Comparison of ENCODE assay signal across 11 cellular contexts in the genomic region with DNA sequence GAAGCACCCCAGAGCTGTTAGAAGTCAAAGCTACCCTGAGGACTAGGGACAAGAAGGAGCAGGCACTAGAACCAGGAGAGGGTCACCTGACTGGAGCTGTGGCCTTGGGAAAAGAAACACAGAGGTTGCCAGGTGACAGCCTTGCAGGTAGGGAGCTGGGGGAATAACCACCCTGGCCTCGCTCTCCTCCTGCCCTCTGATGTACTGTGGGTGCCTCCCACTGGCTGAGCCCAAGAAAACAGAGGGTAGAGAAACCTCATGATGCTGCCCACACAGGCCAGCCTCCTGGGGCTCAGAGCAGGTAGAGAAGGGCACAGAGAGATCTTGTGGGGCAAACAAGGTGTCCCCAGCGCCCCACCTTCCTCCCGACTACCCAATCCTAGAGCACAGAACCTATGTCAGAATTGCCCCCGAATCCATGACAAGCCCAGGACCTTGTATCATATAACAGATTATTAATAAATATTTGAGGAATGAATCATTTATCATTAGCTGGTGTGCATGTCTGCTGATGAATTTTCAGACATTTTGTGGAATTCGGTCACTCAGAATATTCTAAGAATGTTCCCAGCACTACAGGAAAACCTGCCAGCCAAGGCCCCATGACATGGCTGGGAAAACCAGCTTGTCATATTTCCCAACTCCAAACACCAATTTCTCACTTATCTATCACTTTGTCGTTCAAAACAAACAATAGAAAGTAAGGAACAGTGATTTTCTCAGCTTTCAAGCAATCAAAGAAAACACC. TPM values are rescaled to one million over a fixed set of nuclear protein-coding genes. Genes with fewer than 3 reads are reported as not detected.
A peak's percentile ranks its signal among the peaks of the same experiment; 100 is the strongest.
DNase-seq lines count a peak whose midpoint lies in the region; ATAC-seq and TF ChIP-seq lines count a peak whose summit lies in the region.
"Had no signal": no experiment of that assay in that cellular context is flagged by ENCODE, and none has a peak within 500 bp of the region (broad histone marks: within the 10 kb centered on the region; RNA-seq: fewer than 3 reads in every experiment).

No MANE protein-coding gene starts in this region.

- H3K9ac ChIP-seq in Karpas-422 (ENCODE audit: low read length): no peak overlapping the region
- H3K9ac ChIP-seq: BLaER1 treated with 17β-estradiol and CSF1 and Interleukin-3, amounts not matched to agents 10 nM and 100 nM had no signal

- H3K4me3 Mint-ChIP-seq in type B pancreatic cell: no peak overlapping the region
- H3K4me3 Mint-ChIP-seq: activated CD8-positive, alpha-beta memory T cell treated with anti-CD3 and anti-CD28 coated beads, Interleukin-2, amount 10 ng/mL, durations not matched to agents 7 days and 5 days had no signal

- H3K9me3 ChIP-seq in heart right ventricle (no peaks in the 10 kb centered on the region), Karpas-422 (ENCODE audit: low read length) (no peaks in the 10 kb centered on the region)
- H3K9me3 ChIP-seq: BLaER1 treated with 17β-estradiol and CSF1 and Interleukin-3, amounts not matched to agents 10 nM and 100 nM had no signal

- H3K36me3 Mint-ChIP-seq in type B pancreatic cell: no peaks in the 10 kb centered on the region
- H3K36me3 Mint-ChIP-seq: activated CD8-positive, alpha-beta memory T cell treated with anti-CD3 and anti-CD28 coated beads, Interleukin-2, amount 10 ng/mL, durations not matched to agents 7 days and 5 days had no signal

- peak; percentile 34 for ATAC-seq in Right ventricle myocardium superior (ENCODE audit: poor library complexity)
- ATAC-seq in heart right ventricle: no peak
- peak; percentile 53 for ATAC-seq in foreskin keratinocyte
- no peak for ATAC-seq in GM18519 (IDR thresholded peaks at IDR 0.05; ENCODE audit: low FRiP score, unreplicated experiment)
- ATAC-seq: activated CD8-positive, alpha-beta memory T cell treated with anti-CD3 and anti-CD28 coated beads, Interleukin-2, amount 10 ng/mL, durations not matched to agents 7 days and 5 days had no signal

- H3K9me2 ChIP-seq in Karpas-422 (replicated peaks; ENCODE audit: insufficient read depth, low read length): no peaks in the 10 kb centered on the region

- 62 to 68% methylated on average over 6 of the region's 6 CpGs for WGBS in heart right ventricle, 2 donors

- peaks cover 24% of the 10 kb centered on the region for H3K4me1 Mint-ChIP-seq in type B pancreatic cell (ENCODE audit: unreplicated experiment)
- H3K4me1 Mint-ChIP-seq: activated CD8-positive, alpha-beta memory T cell treated with anti-CD3 and anti-CD28 coated beads, Interleukin-2, amount 10 ng/mL, durations not matched to agents 7 days and 5 days had no signal

- no peaks in the 10 kb centered on the region for H3K79me2 ChIP-seq in Karpas-422 (ENCODE audit: low read length)

- TF ChIP-seq CTCF in heart right ventricle (IDR thresholded peaks at IDR 0.05) (no peak), foreskin keratinocyte (conservative IDR thresholded peaks at IDR 0.05) (peak; percentile 45), type B pancreatic cell (conservative IDR thresholded peaks at IDR 0.05) (no peak)

- H3K9me3 Mint-ChIP-seq in type B pancreatic cell: no peaks in the 10 kb centered on the region

- no peak for DNase-seq in Right ventricle myocardium superior
- no peak for DNase-seq in heart right ventricle
- peak; percentile 55 for DNase-seq in NCI-H774 (lab: John Stamatoyannopoulos, UW)
- DNase-seq in foreskin keratinocyte: peak; percentile 49 to 69
- no peak for DNase-seq in type B pancreatic cell (ENCODE audit: extremely low spot score, unreplicated experiment)
- no peak for DNase-seq in Karpas-422
- no peak for DNase-seq in activated CD4-positive, alpha-beta T cell treated with anti-CD3 and anti-CD28 coated beads, Interleukin-2, amount 50 U/mL, for 1 hour
- DNase-seq: activated CD8-positive, alpha-beta memory T cell treated with anti-CD3 and anti-CD28 coated beads, Interleukin-2, amount 10 ng/mL, durations not matched to agents 7 days and 5 days had no signal

- H3K36me3 ChIP-seq in heart right ventricle: no peaks in the 10 kb centered on the region
- H3K36me3 ChIP-seq in Karpas-422 (ENCODE audit: insufficient read depth, low read length): no peaks in the 10 kb centered on the region
- H3K36me3 ChIP-seq: BLaER1 treated with 17β-estradiol and CSF1 and Interleukin-3, amounts not matched to agents 10 nM and 100 nM had no signal

- H3K4me1 ChIP-seq in heart right ventricle (no peaks in the 10 kb centered on the region), foreskin keratinocyte (peaks cover 4% of the 10 kb centered on the region), Karpas-422 (ENCODE audit: low read length) (peaks cover 5% of the 10 kb centered on the region)

- intact Hi-C loops in Right ventricle myocardium superior (cut with DNase I): no loop called here
- intact Hi-C loops in heart right ventricle (cut with DNase I): loop anchor here in 2 of 10 donors (5.0 kb wide), 1 partner anchor 92 kb away; no protein-coding TSS in a partner anchor

- H3K27me3 Mint-ChIP-seq in type B pancreatic cell: no peaks in the 10 kb centered on the region

- H3K27ac ChIP-seq in heart right ventricle (no peak overlapping the region), foreskin keratinocyte (no peak overlapping the region), Karpas-422 (ENCODE audit: low read length) (no peak overlapping the region)
- H3K27ac ChIP-seq: BLaER1 treated with 17β-estradiol and CSF1 and Interleukin-3, amounts not matched to agents 10 nM and 100 nM; SK-N-MC had no signal

- H3K27ac Mint-ChIP-seq in type B pancreatic cell: peak overlapping the region; percentile 76
- H3K27ac Mint-ChIP-seq: activated CD8-positive, alpha-beta memory T cell treated with anti-CD3 and anti-CD28 coated beads, Interleukin-2, amount 10 ng/mL, durations not matched to agents 7 days and 5 days had no signal

- no peak overlapping the region for H3K4me3 ChIP-seq in heart right ventricle
- no peak overlapping the region for H3K4me3 ChIP-seq in Karpas-422 (ENCODE audit: low read length)
- H3K4me3 ChIP-seq: BLaER1 treated with 17β-estradiol and CSF1 and Interleukin-3, amounts not matched to agents 10 nM and 100 nM; SK-N-MC had no signal

- H3K27me3 ChIP-seq in heart right ventricle (no peaks in the 10 kb centered on the region), foreskin keratinocyte (no peaks in the 10 kb centered on the region), Karpas-422 (ENCODE audit: low read length) (no peaks in the 10 kb centered on the region)
- H3K27me3 ChIP-seq: BLaER1 treated with 17β-estradiol and CSF1 and Interleukin-3, amounts not matched to agents 10 nM and 100 nM had no signal

- H4K20me1 ChIP-seq in Karpas-422 (ENCODE audit: insufficient read depth, low read depth, low read length): no peaks in the 10 kb centered on the region
- H4K20me1 ChIP-seq: BLaER1 treated with 17β-estradiol and CSF1 and Interleukin-3, amounts not matched to agents 10 nM and 100 nM had no signal

- H3K4me2 ChIP-seq in Karpas-422 (ENCODE audit: low read depth, low read length, poor library complexity, severe bottlenecking): no peak overlapping the region
- H3K4me2 ChIP-seq: BLaER1 treated with 17β-estradiol and CSF1 and Interleukin-3, amounts not matched to agents 10 nM and 100 nM had no signal

- H2AFZ ChIP-seq in Karpas-422 (ENCODE audit: low read length): no peak overlapping the region

RNA-seq across cellular contexts. Expression of a gene that starts 59.8 kb away (rescaled TPM):
- total RNA-seq in Right ventricle myocardium superior (3.5 TPM), heart right ventricle (1 to 10 TPM; 1.3 to 5.0 (median 2.5) TPM), foreskin keratinocyte (1.0 and 1.3 TPM in 2 replicates), type B pancreatic cell (ENCODE audit: low replicate concordance) (14.2 and 46.1 TPM in 2 replicates)
- polyA plus RNA-seq in heart right ventricle (1 to 10 TPM; 3.0 to 3.2 TPM), foreskin keratinocyte (0.39 and 0.51 TPM in 2 replicates)
- total RNA-seq in Karpas-422 (2014; rRNA removed; shearing (Covaris generic); ENCODE audit: low replicate concordance): 0.37 and 1.2 TPM in 2 replicates

Comparison
In these comparisons a context has a peak if more than half of its experiments do, and no peak if none do; other contexts are left out.
1. ATAC-seq: peak in Right ventricle myocardium superior (single experiment) and foreskin keratinocyte (single experiment); none in heart right ventricle (0 of 8) and GM18519 (single experiment).
2. DNase-seq: peak in NCI-H774 (single experiment) and foreskin keratinocyte (2 of 2); none in Right ventricle myocardium superior (single experiment), heart right ventricle (0 of 2), type B pancreatic cell (single experiment), Karpas-422 (single experiment) and activated CD4-positive, alpha-beta T cell treated with anti-CD3 and anti-CD28 coated beads, Interleukin-2, amount 50 U/mL, for 1 hour (single experiment).